Comparison of ENCODE assay signal across 16 cellular contexts in the genomic region with DNA sequence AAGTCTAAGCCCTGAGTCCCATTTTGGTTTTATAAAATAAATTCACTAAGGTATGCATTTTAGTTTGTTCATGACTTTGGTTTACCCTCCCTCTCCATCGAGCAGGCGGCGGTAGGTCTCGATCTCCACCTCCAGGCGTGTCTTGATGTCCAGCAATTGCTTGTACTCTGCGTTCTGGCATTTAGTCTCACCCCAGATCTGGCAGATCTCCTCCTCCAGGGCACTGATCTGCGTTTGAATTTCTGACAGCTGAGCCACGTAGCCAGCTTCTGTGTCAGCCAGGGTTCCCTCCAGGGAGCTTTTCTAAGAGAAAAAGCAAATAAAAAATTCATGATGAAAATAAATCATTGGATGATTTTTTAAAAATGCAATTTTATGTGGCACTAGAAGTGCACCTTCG. TPM values are rescaled to one million over a fixed set of nuclear protein-coding genes. Genes with fewer than 3 reads are reported as not detected.
DNase-seq lines count a peak whose midpoint lies in the region; ATAC-seq and TF ChIP-seq lines count a peak whose summit lies in the region.
"Had no signal": no experiment of that assay in that cellular context is flagged by ENCODE, and none has a peak within 500 bp of the region (broad histone marks: within the 10 kb centered on the region; RNA-seq: fewer than 3 reads in every experiment).

No MANE protein-coding gene starts in this region.

- TF ChIP-seq CTCF in Caco-2 (IDR thresholded peaks at IDR 0.05; ENCODE audit: insufficient read depth in 1 of 2, low read depth in 1 of 2, low read length in 1 of 2, severe bottlenecking in 1 of 2, unreplicated experiment in 1 of 2): no peak

- POLR2A ChIA-PET in Caco-2 (lab: Charles Lee): interaction anchor here (0.6 kb wide), 1 partner anchor 74 kb away, joined by 3 read pairs; no protein-coding TSS in a partner anchor

- peaks cover 41% of the 10 kb centered on the region for H3K4me1 Mint-ChIP-seq in Caco-2 (ENCODE audit: low read depth, unreplicated experiment)

- intact Hi-C loops in Caco-2 (cut with micrococcal nuclease; ENCODE audit: unreplicated experiment): no loop called here

- H3K27me3 ChIP-seq in H7 (ENCODE audit: control insufficient read depth, insufficient read depth, low read length) (no peaks in the 10 kb centered on the region), Caco-2 (replicated peaks; ENCODE audit: control insufficient read depth, insufficient read depth, low read length) (no peaks in the 10 kb centered on the region)
- H3K27me3 ChIP-seq: MG63 had no signal

- H3K36me3 ChIP-seq in H7 (replicated peaks; ENCODE audit: control insufficient read depth, insufficient read depth, low read length): no peaks in the 10 kb centered on the region
- H3K36me3 ChIP-seq in Caco-2 (ENCODE audit: control insufficient read depth, insufficient read depth, low read length): no peaks in the 10 kb centered on the region
- H3K36me3 ChIP-seq: MG63, SJSA1 had no signal

- H3K9me3 Mint-ChIP-seq in Caco-2 (ENCODE audit: unreplicated experiment): no peaks in the 10 kb centered on the region
- H3K9me3 Mint-ChIP-seq: CD8-positive, alpha-beta T cell had no signal

- no peaks in the 10 kb centered on the region for H3K27me3 Mint-ChIP-seq in Caco-2 (ENCODE audit: insufficient read depth, unreplicated experiment)

- no peak overlapping the region for H3K4me3 ChIP-seq in H7 (ENCODE audit: insufficient read depth, low read depth, low read length)
- no peak overlapping the region for H3K4me3 ChIP-seq in Caco-2 (ENCODE audit: low read depth, low read length)
- H3K4me3 ChIP-seq: MG63, SJSA1 had no signal

- DNase-seq in ELF-1 (ENCODE audit: low read depth, low spot score) (peak; percentile 14), NCI-H774 (lab: John Stamatoyannopoulos, UW) (peak; percentile 38), left lobe of liver (ENCODE audit: low spot score) (no peak), retina (peak; percentile 44), H7 (no peak), Caco-2 (no peak)
- no peak for DNase-seq in activated T-cell treated with anti-CD3 and anti-CD28 coated beads, Interleukin-2, amount 50 U/mL, for 48 hours
- DNase-seq: CD8-positive, alpha-beta T cell; MG63; NCI-H1092 treated with DMSO at 0.1 percent for 48 hours; NCI-H1930; NCI-H524; RPMI8226 had no signal

- H3K9me3 ChIP-seq in Caco-2: no peaks in the 10 kb centered on the region
- H3K9me3 ChIP-seq: MG63, SJSA1 had no signal

- no peak overlapping the region for H3K27ac Mint-ChIP-seq in Caco-2 (ENCODE audit: unreplicated experiment)
- H3K27ac Mint-ChIP-seq: CD8-positive, alpha-beta T cell had no signal

- no peaks in the 10 kb centered on the region for H3K36me3 Mint-ChIP-seq in Caco-2 (ENCODE audit: insufficient read depth, unreplicated experiment)
- H3K36me3 Mint-ChIP-seq: CD8-positive, alpha-beta T cell had no signal

- H3K4me3 Mint-ChIP-seq in Caco-2 (ENCODE audit: unreplicated experiment): no peak overlapping the region
- H3K4me3 Mint-ChIP-seq: CD8-positive, alpha-beta T cell had no signal

- ATAC-seq in left lobe of liver: peak; percentile 53
- no peak for ATAC-seq in HG03135 (IDR thresholded peaks at IDR 0.05; ENCODE audit: unreplicated experiment)
- ATAC-seq: CD8-positive, alpha-beta T cell had no signal

- peaks cover 50% of the 10 kb centered on the region for H3K4me1 ChIP-seq in Caco-2
- H3K4me1 ChIP-seq: SJSA1 had no signal

- CTCF ChIA-PET in Caco-2 (lab: Charles Lee): interaction anchor here (0.6 kb wide), 1 partner anchor 54 kb away, joined by 3 read pairs; no protein-coding TSS in a partner anchor

- no TSS peak for BruUV-seq in Caco-2 (replicated peaks; lab: Mats Ljungman, UMichigan)

RNA-seq across cellular contexts. Expression of a gene that starts 4.2 kb away (rescaled TPM):
- total RNA-seq in left lobe of liver (not detected), Caco-2 (2022) (0.16 TPM in 1 of 2 replicates, not detected in the other)
- total RNA-seq in H7 (2014; rRNA removed; shearing (Covaris generic)): not detected in 2 replicates
- total RNA-seq: CD8-positive, alpha-beta T cell; OCI-LY7; SJSA1 had no signal

RNA-seq across cellular contexts. Expression of a gene that starts 34.4 kb away (rescaled TPM):
- total RNA-seq in left lobe of liver (2.4 TPM), Caco-2 (2022) (not detected in 2 replicates)
- 0.07 and 0.26 TPM in 2 replicates for total RNA-seq in H7 (2014; rRNA removed; shearing (Covaris generic))
- total RNA-seq: CD8-positive, alpha-beta T cell; OCI-LY7; SJSA1 had no signal

RNA-seq across cellular contexts. Expression of a gene that starts 51.7 kb away (rescaled TPM):
- total RNA-seq in left lobe of liver (28.3 TPM), Caco-2 (2022) (126 and 132 TPM in 2 replicates)
- total RNA-seq in H7 (2014; rRNA removed; shearing (Covaris generic)): 75.1 and 99.9 TPM in 2 replicates

RNA-seq across cellular contexts. Expression of a gene that starts 55.8 kb away (rescaled TPM):
- total RNA-seq in left lobe of liver: not detected
- not detected in 2 replicates for total RNA-seq in H7 (2014; rRNA removed; shearing (Covaris generic))
- total RNA-seq in Caco-2 (2022): not detected in 2 replicates
- total RNA-seq: CD8-positive, alpha-beta T cell; OCI-LY7; SJSA1 had no signal

Comparison
In these comparisons a context has a peak if more than half of its experiments do, and no peak if none do; other contexts are left out.
1. DNase-seq: peak in ELF-1 (single experiment), NCI-H774 (single experiment) and retina (single experiment); none in left lobe of liver (single experiment), activated T-cell treated with anti-CD3 and anti-CD28 coated beads, Interleukin-2, amount 50 U/mL, for 48 hours (0 of 2), H7 (single experiment) and Caco-2 (0 of 2).